17 cellular contexts compared by ENCODE assay signal in genomic region chr17:41595585-41595984, GRCh38. TPM values are rescaled to one million over a fixed set of nuclear protein-coding genes. Genes with fewer than 3 reads are reported as not detected.
A peak's percentile ranks its signal among the peaks of the same experiment; 100 is the strongest.
DNase-seq lines count a peak whose midpoint lies in the region; ATAC-seq and TF ChIP-seq lines count a peak whose summit lies in the region.
"Had no signal": no experiment of that assay in that cellular context is flagged by ENCODE, and none has a peak within 500 bp of the region (broad histone marks: within the 10 kb centered on the region; RNA-seq: fewer than 3 reads in every experiment).

No MANE protein-coding gene starts in this region.

- H3K27me3 ChIP-seq in upper lobe of right lung: no peaks in the 10 kb centered on the region
- H3K27me3 ChIP-seq: BLaER1 had no signal

- TF ChIP-seq CTCF in RWPE1 (conservative IDR thresholded peaks at IDR 0.05; ENCODE audit: low read depth) (no peak), omental fat pad (IDR thresholded peaks at IDR 0.05) (no peak), upper lobe of right lung (IDR thresholded peaks at IDR 0.05) (no peak)

- peak overlapping the region; percentile 7 for H3K27ac ChIP-seq in RWPE1
- no peak overlapping the region for H3K27ac ChIP-seq in upper lobe of right lung
- no peak overlapping the region for H3K27ac ChIP-seq in substantia nigra (ENCODE audit: low read depth, low read length, poor library complexity, severe bottlenecking)
- H3K27ac ChIP-seq: 22Rv1, A549, BLaER1 had no signal

- H3K4me3 ChIP-seq in upper lobe of right lung: no peak overlapping the region
- H3K4me3 ChIP-seq: A549, BLaER1 had no signal

- POLR2A ChIA-PET in RWPE1 (lab: Yijun Ruan, JAX; ENCODE audit: low non-redundant PET): no interaction called here

- CTCF ChIA-PET in RWPE1 (lab: Yijun Ruan, JAX): interaction anchor here (0.7 to 0.9 kb wide), 3 partner anchors 12 to 28 kb away, joined by 3 read pairs; no protein-coding TSS in a partner anchor

- H3K9me3 ChIP-seq in upper lobe of right lung: no peaks in the 10 kb centered on the region
- H3K9me3 ChIP-seq: A549, BLaER1 had no signal

- ATAC-seq in esophagus mucosa (peak; percentile 55), omental fat pad (ENCODE audit: low FRiP score) (peak; percentile 44), upper lobe of right lung (no peak)
- ATAC-seq: A549, HepG2 had no signal

- H3K4me1 ChIP-seq in upper lobe of right lung: no peaks in the 10 kb centered on the region
- H3K4me1 ChIP-seq: A549, BLaER1 had no signal

- intact Hi-C loops in upper lobe of right lung (cut with DNase I): no loop called here

- DNase-seq in RWPE1 (ENCODE audit: low spot score) (no peak), omental fat pad (ENCODE audit: low spot score) (no peak), upper lobe of right lung (peak; percentile 34), DMS79 (lab: John Stamatoyannopoulos, UW) (no peak), T1000 (lab: John Stamatoyannopoulos, UW) (no peak), substantia nigra (lab: John Stamatoyannopoulos, UW) (no peak)
- DNase-seq: CD4-positive, alpha-beta memory T cell; DMS153; DMS79 treated with DMSO at 0.1 percent for 48 hours; GF-D8; H9 had no signal

- no peaks in the 10 kb centered on the region for H3K36me3 ChIP-seq in upper lobe of right lung
- H3K36me3 ChIP-seq: BLaER1 had no signal

RNA-seq across cellular contexts. Expression of gene KRT14, which starts 8.9 kb away (rescaled TPM):
- 5,105 TPM for total RNA-seq in esophagus mucosa
- 1 to 10 TPM in 2 of 4 donors, under 1 TPM in 1, not detected in 1; 0.56 to 4.0 (median 3.0) TPM for total RNA-seq in omental fat pad
- total RNA-seq in upper lobe of right lung: not detected
- total RNA-seq: CD4-positive, alpha-beta memory T cell; H1; H9; HepG2 had no signal

RNA-seq across cellular contexts. Expression of gene KRT16, which starts 17.0 kb away (rescaled TPM):
- total RNA-seq in esophagus mucosa (2,310 TPM), omental fat pad (100 to 1,000 TPM in 1 of 4 donors, 1 to 10 TPM in 2, under 1 TPM in 1; 0.84 to 158 (median 7.6) TPM), upper lobe of right lung (not detected)
- total RNA-seq: CD4-positive, alpha-beta memory T cell; H1; H9; HepG2 had no signal

RNA-seq across cellular contexts. Expression of gene KRT9, which starts 23.7 kb away (rescaled TPM):
- total RNA-seq in esophagus mucosa (0.16 TPM), omental fat pad (not detected), upper lobe of right lung (not detected)
- total RNA-seq: CD4-positive, alpha-beta memory T cell; H1; H9; HepG2 had no signal

RNA-seq across cellular contexts. Expression of gene KRT17, which starts 28.8 kb away (rescaled TPM):
- total RNA-seq in esophagus mucosa (380 TPM), omental fat pad (under 1 TPM in 1 of 4 donors, not detected in 3; 0.56 TPM), upper lobe of right lung (5.9 TPM)
- total RNA-seq: CD4-positive, alpha-beta memory T cell had no signal

Comparison
In these comparisons a context has a peak if more than half of its experiments do, and no peak if none do; other contexts are left out.
1. RNA of gene KRT14, which starts 8.9 kb away (total RNA-seq): 5,105 TPM in esophagus mucosa (single experiment); 0.56 to 4.0 TPM in omental fat pad and not detected in upper lobe of right lung (single experiment); every median in the first group is over 1,000 times any median in the second.
2. RNA of gene KRT16, which starts 17.0 kb away (total RNA-seq): 2,310 TPM in esophagus mucosa (single experiment); 0.84 to 158 TPM in omental fat pad and not detected in upper lobe of right lung (single experiment); every median in the first group is over 10 times any median in the second.